In genomic region chr6:125790403-125791150, GRCh38 we compare ENCODE assay signal across 8 cellular contexts. TPM values are rescaled to one million over a fixed set of nuclear protein-coding genes. Genes with fewer than 3 reads are reported as not detected.
DNase-seq lines count a peak whose midpoint lies in the region; ATAC-seq, FAIRE-seq and TF ChIP-seq lines count a peak whose summit lies in the region.

Gene NCOA7 (plus strand): TSS chr6:125790960. CDS start chr6:125815355, 24,395 bp downstream.

- peaks cover 35% of the 10 kb centered on the region for H3K4me1 Mint-ChIP-seq in activated T-helper 17 cell treated with anti-CD3 and anti-CD28 coated beads, Interleukin-2, amount 50 U/mL, for 72 hours
- H3K4me1 Mint-ChIP-seq in natural killer cell treated with Interleukin-12 subunit alpha and Interleukin-12 subunit beta and Interleukin-15 and Interleukin-18, amount 100 ng/mL, for 72 hours (ENCODE audit: low read depth in 2 of 2) = peaks cover 35 to 47% of the 10 kb centered on the region in 2 donors

- H3K9me3 Mint-ChIP-seq in activated T-helper 17 cell treated with anti-CD3 and anti-CD28 coated beads, Interleukin-2, amount 50 U/mL, for 72 hours = no peaks in the 10 kb centered on the region
- no peaks in the 10 kb centered on the region for H3K9me3 Mint-ChIP-seq in natural killer cell treated with Interleukin-12 subunit alpha and Interleukin-12 subunit beta and Interleukin-15 and Interleukin-18, amount 100 ng/mL, for 72 hours

- H3K36me3 Mint-ChIP-seq in activated T-helper 17 cell treated with anti-CD3 and anti-CD28 coated beads, Interleukin-2, amount 50 U/mL, for 72 hours (ENCODE audit: low read depth) = peaks cover 57% of the 10 kb centered on the region
- peaks cover 5% of the 10 kb centered on the region for H3K36me3 Mint-ChIP-seq in natural killer cell treated with Interleukin-12 subunit alpha and Interleukin-12 subunit beta and Interleukin-15 and Interleukin-18, amount 100 ng/mL, for 72 hours

- no peak for FAIRE-seq in RCC 7860 (lab: Jason Lieb, UNC)

- ATAC-seq in GM21360 (IDR thresholded peaks at IDR 0.05; ENCODE audit: unreplicated experiment) = peak; percentile 73
- ATAC-seq in activated T-helper 17 cell treated with anti-CD3 and anti-CD28 coated beads, Interleukin-2, amount 50 U/mL, for 72 hours (replicated peaks) = peak; percentile 84
- peak; percentile 93 for ATAC-seq in natural killer cell treated with Interleukin-12 subunit alpha and Interleukin-12 subunit beta and Interleukin-15 and Interleukin-18, amount 100 ng/mL, for 72 hours
- peak; percentile 74 for ATAC-seq in stimulated activated naive CD8-positive, alpha-beta T cell treated with anti-CD3 and anti-CD28 coated beads, Interleukin-15, Interleukin-2, amounts not matched to agents 100 U/mL and 50 U/mL, for 24 hours

- peak within 1 kb of the TSS; percentile 92 for H3K4me3 Mint-ChIP-seq in activated T-helper 17 cell treated with anti-CD3 and anti-CD28 coated beads, Interleukin-2, amount 50 U/mL, for 72 hours
- H3K4me3 Mint-ChIP-seq in natural killer cell treated with Interleukin-12 subunit alpha and Interleukin-12 subunit beta and Interleukin-15 and Interleukin-18, amount 100 ng/mL, for 72 hours = peak within 1 kb of the TSS; percentile 93

- H3K27me3 Mint-ChIP-seq in activated T-helper 17 cell treated with anti-CD3 and anti-CD28 coated beads, Interleukin-2, amount 50 U/mL, for 72 hours = no peaks in the 10 kb centered on the region
- no peaks in the 10 kb centered on the region for H3K27me3 Mint-ChIP-seq in natural killer cell treated with Interleukin-12 subunit alpha and Interleukin-12 subunit beta and Interleukin-15 and Interleukin-18, amount 100 ng/mL, for 72 hours

- peak within 1 kb of the TSS; percentile 92 for H3K4me3 ChIP-seq in fibroblast of mammary gland (ENCODE audit: control insufficient read depth, low read depth, low read length)

- TF ChIP-seq CTCF in fibroblast of mammary gland (conservative IDR thresholded peaks at IDR 0.05; ENCODE audit: control insufficient read depth, insufficient read depth, low read depth, low read length) = no peak

- peak; percentile 91 for DNase-seq in DMS 273 (lab: John Stamatoyannopoulos, UW; ENCODE audit: unreplicated experiment)
- DNase-seq in HT-29 (ENCODE audit: low spot score) = peak; percentile 63
- peak; percentile 37 for DNase-seq in RCC 7860 (ENCODE audit: low spot score)
- DNase-seq in fibroblast of mammary gland (ENCODE audit: low read depth) = peak; percentile 65
- DNase-seq in natural killer cell treated with Interleukin-12 subunit alpha and Interleukin-12 subunit beta and Interleukin-15 and Interleukin-18, amount 100 ng/mL, for 72 hours (ENCODE audit: low spot score) = peak; percentile 89
- peak; percentile 80 for DNase-seq in stimulated activated naive CD8-positive, alpha-beta T cell treated with anti-CD3 and anti-CD28 coated beads, Interleukin-15, Interleukin-2, amounts not matched to agents 100 U/mL and 50 U/mL, for 24 hours

- peak within 1 kb of the TSS; percentile 94 for H3K27ac Mint-ChIP-seq in activated T-helper 17 cell treated with anti-CD3 and anti-CD28 coated beads, Interleukin-2, amount 50 U/mL, for 72 hours
- peak within 1 kb of the TSS; percentile 93 to 96 for H3K27ac Mint-ChIP-seq in natural killer cell treated with Interleukin-12 subunit alpha and Interleukin-12 subunit beta and Interleukin-15 and Interleukin-18, amount 100 ng/mL, for 72 hours

RNA-seq across cellular contexts. Expression of gene NCOA7, which starts in this region (rescaled TPM):
- total RNA-seq in HT-29 (2014; rRNA removed; shearing (Covaris generic)) = 11.6 and 13.3 TPM in 2 replicates
- total RNA-seq in activated T-helper 17 cell treated with anti-CD3 and anti-CD28 coated beads, Interleukin-2, amount 50 U/mL, for 72 hours = 10 to 100 TPM; 44.6 to 59.9 TPM
- total RNA-seq in natural killer cell treated with Interleukin-12 subunit alpha and Interleukin-12 subunit beta and Interleukin-15 and Interleukin-18, amount 100 ng/mL, for 72 hours = 10 to 100 TPM; 41.4 to 63.9 TPM

Comparison
In these comparisons a context has a peak if more than half of its experiments do, and no peak if none do; other contexts are left out.
1. Peak in every context shown above with its lines: DNase-seq, ATAC-seq and H3K4me3 ChIP-seq.
2. DNase-seq: peak in every context shown above with its lines; median percentile 91 in DMS 273; 89 in natural killer cell treated with Interleukin-12 subunit alpha and Interleukin-12 subunit beta and Interleukin-15 and Interleukin-18, amount 100 ng/mL, for 72 hours; 80 in stimulated activated naive CD8-positive, alpha-beta T cell treated with anti-CD3 and anti-CD28 coated beads, Interleukin-15, Interleukin-2, amounts not matched to agents 100 U/mL and 50 U/mL, for 24 hours; 65 in fibroblast of mammary gland; 63 in HT-29; 37 in RCC 7860.